Comparison of ENCODE assay signal across 8 cellular contexts in the genomic region with DNA sequence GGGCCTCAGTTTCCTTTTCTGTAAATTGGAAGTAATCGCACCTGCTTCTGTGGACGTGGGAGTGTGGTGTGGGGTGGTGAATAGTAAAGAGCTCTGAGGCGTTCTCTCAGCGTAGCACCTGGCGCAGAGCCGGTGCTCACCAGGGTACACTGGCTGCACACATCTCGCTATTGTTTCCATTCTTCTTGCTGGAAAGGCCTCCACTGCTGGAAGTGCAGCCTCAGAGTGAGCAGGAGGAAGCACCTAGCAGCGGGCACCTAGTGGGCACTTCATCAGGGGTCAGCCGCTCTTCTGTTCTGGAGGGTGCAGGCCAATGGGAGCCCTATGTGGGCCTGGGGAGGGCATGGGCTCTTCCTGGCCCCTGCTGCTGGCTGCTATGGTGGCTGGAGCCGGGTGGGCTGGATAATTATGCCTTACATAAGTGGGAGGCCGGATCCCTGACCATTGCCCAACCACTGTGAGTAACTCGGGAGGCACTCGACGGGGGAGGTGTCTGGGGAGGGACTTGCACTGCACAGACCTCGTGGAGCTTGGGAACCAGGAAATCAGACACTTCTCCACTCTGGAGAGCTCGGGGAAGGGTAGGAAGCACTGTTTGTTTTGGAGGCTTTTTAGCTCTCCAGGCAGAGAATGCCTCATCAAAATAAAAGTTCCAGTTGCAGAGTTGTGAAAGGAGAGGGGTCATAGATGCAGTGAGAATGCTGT. TPM values are rescaled to one million over a fixed set of nuclear protein-coding genes. Genes with fewer than 3 reads are reported as not detected.
DNase-seq lines count a peak whose midpoint lies in the region; ATAC-seq, FAIRE-seq and TF ChIP-seq lines count a peak whose summit lies in the region.

No MANE protein-coding gene starts in this region.

- TF ChIP-seq CTCF in Panc1 (IDR thresholded peaks at IDR 0.05) (no peak), kidney epithelial cell (IDR thresholded peaks at IDR 0.05; ENCODE audit: insufficient read depth, low read length, poor library complexity, severe bottlenecking) (no peak)

- intact Hi-C loops in CD4-positive, alpha-beta memory T cell (cut with micrococcal nuclease) = no loop called here
- intact Hi-C loops in Panc1 (cut with micrococcal nuclease; ENCODE audit: unreplicated experiment) = loop anchor here (10.0 kb wide), 1 partner anchor 161 kb away; a partner anchor contains a TSS

- POLR2A ChIA-PET in CD4-positive, alpha-beta memory T cell (lab: Charles Lee; ENCODE audit: partially characterized antibody) = interaction anchor here (1.2 to 4.3 kb wide), 10 partner anchors 7 to 243 kb away, joined by 3 to 59 read pairs (median 13); a partner anchor contains a TSS
- POLR2A ChIA-PET in Panc1 (lab: Charles Lee) = no interaction called here

- no peaks in the 10 kb centered on the region for H3K9me3 ChIP-seq in CD4-positive, alpha-beta memory T cell (ENCODE audit: control insufficient read depth in 1 of 2, low read length in 2 of 2)
- H3K9me3 ChIP-seq in Panc1 (ENCODE audit: control insufficient read depth, insufficient read depth, low read depth, low read length) = no peaks in the 10 kb centered on the region

- DNase-seq in CD4-positive, alpha-beta memory T cell = peak in 1 of 5 donors; percentile 60
- DNase-seq in HTR-8/SVneo (ENCODE audit: insufficient read length, low spot score) (peak; percentile 99), Panc1 (ENCODE audit: low read depth, low spot score) (peak; percentile 50), T47D (ENCODE audit: low read depth in 1 of 2, low spot score in 1 of 2) (peak; percentile 61 to 84), kidney epithelial cell (ENCODE audit: low read depth) (peak; percentile 96), smooth muscle cell of the brain vasculature (ENCODE audit: low read depth, low spot score) (peak; percentile 93)

- H3K27ac ChIP-seq in CD4-positive, alpha-beta memory T cell (ENCODE audit: low read depth, low read length) = peak overlapping the region; percentile 94
- peak overlapping the region; percentile 90 for H3K27ac ChIP-seq in Panc1 (ENCODE audit: low read length)

- peak overlapping the region; percentile 76 to 87 for H3K4me3 ChIP-seq in CD4-positive, alpha-beta memory T cell (ENCODE audit: low read length in 2 of 2)
- peak overlapping the region; percentile 65 to 75 for H3K4me3 ChIP-seq in Panc1 (ENCODE audit: low read depth in 2 of 2, low read length in 2 of 2)
- H3K4me3 ChIP-seq in kidney epithelial cell (ENCODE audit: low read depth, low read length) = peak overlapping the region; percentile 69

- peak; percentile 24; the same call in 1 of the 2 replicates for ATAC-seq in Panc1
- ATAC-seq in GM21360 (IDR thresholded peaks at IDR 0.05; ENCODE audit: unreplicated experiment) = no peak
- ATAC-seq in GM21390 (IDR thresholded peaks at IDR 0.05; ENCODE audit: unreplicated experiment) = no peak

- H3K4me1 Mint-ChIP-seq in CD4-positive, alpha-beta memory T cell = peaks cover 28 to 76% (median 48%) of the 10 kb centered on the region in 4 donors

- no peaks in the 10 kb centered on the region for H3K36me3 ChIP-seq in CD4-positive, alpha-beta memory T cell (ENCODE audit: insufficient read depth, low read length)
- H3K36me3 ChIP-seq in Panc1 (ENCODE audit: control insufficient read depth, insufficient read depth, low read length) = peaks cover 2% of the 10 kb centered on the region; the same call in 1 of the 2 replicates
- H3K36me3 ChIP-seq in kidney epithelial cell (ENCODE audit: control insufficient read depth, insufficient read depth, low read length) = no peaks in the 10 kb centered on the region

- TSS peak; percentile 93 for BruUV-seq in Panc1 (replicated peaks; lab: Mats Ljungman, UMichigan)

- CTCF ChIA-PET in CD4-positive, alpha-beta memory T cell (lab: Charles Lee; ENCODE audit: partially characterized antibody) = interaction anchor here (0.6 to 4.3 kb wide), 7 partner anchors 8 to 1341 kb away, joined by 3 to 56 read pairs (median 4); no protein-coding TSS in a partner anchor
- CTCF ChIA-PET in Panc1 (lab: Charles Lee) = no interaction called here

- H3K9me3 Mint-ChIP-seq in CD4-positive, alpha-beta memory T cell = peaks cover 0 to 4% (median 0%) of the 10 kb centered on the region in 8 donors

- peaks cover 57% of the 10 kb centered on the region for H3K4me1 ChIP-seq in CD4-positive, alpha-beta memory T cell (ENCODE audit: insufficient read depth, low read length)
- H3K4me1 ChIP-seq in Panc1 (ENCODE audit: control insufficient read depth, insufficient read depth, low read length) = peaks cover 43% of the 10 kb centered on the region

- FAIRE-seq in HTR-8/SVneo (lab: Jason Lieb, UNC) = no peak

- in situ Hi-C loops in Panc1 (cut with HindIII; ENCODE audit: low pct_unique_long_range_greater_than_20kb, low sequenced_read_pairs) = no loop called here
- in situ Hi-C loops in T47D (cut with HindIII; ENCODE audit: low pct_unique_long_range_greater_than_20kb, low sequenced_read_pairs) = no loop called here

- H3K27ac Mint-ChIP-seq in CD4-positive, alpha-beta memory T cell = peak overlapping the region; percentile 97 to 99 (median 98)

- no peaks in the 10 kb centered on the region for H3K27me3 ChIP-seq in CD4-positive, alpha-beta memory T cell (ENCODE audit: insufficient read depth, low read length)
- H3K27me3 ChIP-seq in Panc1 (ENCODE audit: control insufficient read depth, insufficient read depth, low read length) (no peaks in the 10 kb centered on the region), kidney epithelial cell (ENCODE audit: control insufficient read depth, insufficient read depth, low read length) (no peaks in the 10 kb centered on the region)

- H3K36me3 Mint-ChIP-seq in CD4-positive, alpha-beta memory T cell = peaks cover 0 to 28% of the 10 kb centered on the region in 2 donors

- H3K4me3 Mint-ChIP-seq in CD4-positive, alpha-beta memory T cell = peak overlapping the region; percentile 95 to 99 (median 96)

- peaks cover 0 to 2% of the 10 kb centered on the region in 2 donors for H3K27me3 Mint-ChIP-seq in CD4-positive, alpha-beta memory T cell

RNA-seq across cellular contexts. Expression of a gene that starts 1.7 kb away (rescaled TPM):
- total RNA-seq in CD4-positive, alpha-beta memory T cell = 10 to 100 TPM; 52.6 to 63.2 TPM
- 10 to 100 TPM; 48.5 to 88.9 TPM for polyA plus RNA-seq in CD4-positive, alpha-beta memory T cell
- 44.4 TPM for total RNA-seq in Panc1 (2021; ENCODE audit: unreplicated experiment)
- polyA plus RNA-seq in Panc1 (2012; ENCODE audit: insufficient read length) = 46.3 TPM
- 29.2 and 39.2 TPM in 2 replicates for total RNA-seq in kidney epithelial cell

RNA-seq across cellular contexts. Expression of a gene that starts 33.0 kb away (rescaled TPM):
- 10 to 100 TPM; 13.1 to 13.5 TPM for total RNA-seq in CD4-positive, alpha-beta memory T cell
- 1 to 10 TPM in 1 of 2 donors, under 1 TPM in 1; 0.32 to 2.3 TPM for polyA plus RNA-seq in CD4-positive, alpha-beta memory T cell
- 2.8 TPM for total RNA-seq in Panc1 (2021; ENCODE audit: unreplicated experiment)
- polyA plus RNA-seq in Panc1 (2012; ENCODE audit: insufficient read length) = 4.0 TPM
- 15.2 and 16.8 TPM in 2 replicates for total RNA-seq in kidney epithelial cell
